18 cellular contexts compared by ENCODE assay signal in the genomic region with DNA sequence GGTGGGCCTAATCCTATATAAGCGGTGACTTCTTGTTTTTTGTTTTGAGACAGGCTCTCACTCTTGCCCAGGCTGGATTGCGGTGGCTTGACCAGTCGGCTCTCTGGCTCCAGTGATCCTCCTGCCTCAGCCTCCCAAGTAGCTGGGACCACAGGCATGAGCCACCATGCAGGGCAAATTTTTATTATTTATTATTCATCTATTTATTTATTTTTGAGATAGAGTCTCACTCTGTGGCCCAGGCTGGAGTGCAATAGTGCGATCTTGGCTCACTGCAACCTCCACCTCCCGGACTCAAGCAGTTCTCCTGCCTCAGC. TPM values are rescaled to one million over a fixed set of nuclear protein-coding genes. Genes with fewer than 3 reads are reported as not detected.
DNase-seq lines count a peak whose midpoint lies in the region; ATAC-seq and TF ChIP-seq lines count a peak whose summit lies in the region.
"Had no signal": no experiment of that assay in that cellular context is flagged by ENCODE, and none has a peak within 500 bp of the region (broad histone marks: within the 10 kb centered on the region; RNA-seq: fewer than 3 reads in every experiment).

No MANE protein-coding gene starts in this region.

- H2AFZ ChIP-seq in KMS-11 (ENCODE audit: low read depth), result no peak overlapping the region

- no peaks in the 10 kb centered on the region for H3K27me3 Mint-ChIP-seq in activated T-cell treated with anti-CD3 and anti-CD28 coated beads, Interleukin-2, amount 50 U/mL, for 72 hours (ENCODE audit: low read depth)
- no peaks in the 10 kb centered on the region for H3K27me3 Mint-ChIP-seq in activated T-cell treated with anti-CD3 and anti-CD28 coated beads, Interleukin-2, amount 50 U/mL, for 4 hours (ENCODE audit: low read depth)

- H3K79me2 ChIP-seq in KMS-11 (ENCODE audit: insufficient read depth, low read depth), result no peaks in the 10 kb centered on the region

- no peaks in the 10 kb centered on the region for H3K36me3 ChIP-seq in KMS-11 (ENCODE audit: insufficient read depth)
- H3K36me3 ChIP-seq in ascending aorta, result peaks cover 4 to 17% of the 10 kb centered on the region in 2 donors
- H3K36me3 ChIP-seq in stomach, result peaks cover 0 to 29% (median 17%) of the 10 kb centered on the region in 4 donors

- H3K9ac ChIP-seq in KMS-11, result no peak overlapping the region

- peak overlapping the region; percentile 94 for H3K27ac ChIP-seq in KMS-11
- H3K27ac ChIP-seq in ascending aorta, result peak overlapping the region; percentile 79 to 90
- H3K27ac ChIP-seq in stomach, result peak overlapping the region in 3 of 5 donors; percentile 75 to 89 (median 89)
- H3K27ac ChIP-seq: testis had no signal

- no peak for DNase-seq in activated T-cell treated with anti-CD3 and anti-CD28 coated beads, Interleukin-2, amount 50 U/mL, for 72 hours
- no peak for DNase-seq in activated T-cell treated with anti-CD3 and anti-CD28 coated beads, Interleukin-2, amount 50 U/mL, for 4 hours
- DNase-seq in ascending aorta (ENCODE audit: low spot score in 2 of 2) (no peak), stomach (no peak), iPS-NIHi11 (ENCODE audit: low spot score) (no peak), NCI-H1436 treated with DMSO at 0.1 percent for 48 hours (lab: John Stamatoyannopoulos, UW) (no peak), NCI-H69 (lab: John Stamatoyannopoulos, UW) (no peak)
- DNase-seq: DND-41; hippocampal formation; MM.1S; naive thymus-derived CD4-positive, alpha-beta T cell; NCI-H1694; NCI-H345; stimulated activated CD4-positive, alpha-beta T cell treated with anti-CD3 and anti-CD28 coated beads, Interleukin-4, amount 100 ng/mL, for 4 hours; testis had no signal

- H3K27me3 ChIP-seq in KMS-11 (ENCODE audit: insufficient read depth, low read depth), result no peaks in the 10 kb centered on the region
- no peaks in the 10 kb centered on the region for H3K27me3 ChIP-seq in ascending aorta
- no peaks in the 10 kb centered on the region for H3K27me3 ChIP-seq in stomach
- H3K27me3 ChIP-seq: testis had no signal

- peak overlapping the region; percentile 99 for H3K27ac Mint-ChIP-seq in activated T-cell treated with anti-CD3 and anti-CD28 coated beads, Interleukin-2, amount 50 U/mL, for 72 hours

- H3K9me3 Mint-ChIP-seq in activated T-cell treated with anti-CD3 and anti-CD28 coated beads, Interleukin-2, amount 50 U/mL, for 72 hours, result no peaks in the 10 kb centered on the region
- no peaks in the 10 kb centered on the region for H3K9me3 Mint-ChIP-seq in activated T-cell treated with anti-CD3 and anti-CD28 coated beads, Interleukin-2, amount 50 U/mL, for 4 hours
- H3K9me3 Mint-ChIP-seq: WTC11 had no signal

- WGBS in stomach, 5 donors, result 88 to 98% (median 97%) methylated on average over 5 of the region's 5 CpGs

- H4K20me1 ChIP-seq in KMS-11 (ENCODE audit: insufficient read depth), result no peaks in the 10 kb centered on the region

- peaks cover 78% of the 10 kb centered on the region for H3K4me1 Mint-ChIP-seq in activated T-cell treated with anti-CD3 and anti-CD28 coated beads, Interleukin-2, amount 50 U/mL, for 72 hours (ENCODE audit: low read depth)
- peaks cover 67% of the 10 kb centered on the region for H3K4me1 Mint-ChIP-seq in activated T-cell treated with anti-CD3 and anti-CD28 coated beads, Interleukin-2, amount 50 U/mL, for 4 hours (ENCODE audit: low read depth)

- ATAC-seq in activated T-cell treated with anti-CD3 and anti-CD28 coated beads, Interleukin-2, amount 50 U/mL, for 72 hours (replicated peaks in 1 of 2), result no peak
- ATAC-seq in activated T-cell treated with anti-CD3 and anti-CD28 coated beads, Interleukin-2, amount 50 U/mL, for 4 hours, result no peak
- ATAC-seq: HepG2; naive thymus-derived CD4-positive, alpha-beta T cell; WTC11 had no signal

- H3K4me3 Mint-ChIP-seq in activated T-cell treated with anti-CD3 and anti-CD28 coated beads, Interleukin-2, amount 50 U/mL, for 72 hours, result peak overlapping the region; percentile 8 to 84
- H3K4me3 Mint-ChIP-seq in activated T-cell treated with anti-CD3 and anti-CD28 coated beads, Interleukin-2, amount 50 U/mL, for 4 hours, result no peak overlapping the region
- H3K4me3 Mint-ChIP-seq: WTC11 had no signal

- intact Hi-C loops in ascending aorta (cut with DNase I), result no loop called here
- intact Hi-C loops in stomach (cut with DNase I; ENCODE audit: low total_unique reads), result no loop called here

- H3K4me3 ChIP-seq in KMS-11 (IDR thresholded peaks at IDR 0.05; ENCODE audit: insufficient read depth, low read depth, low read length) (no peak overlapping the region), ascending aorta (no peak overlapping the region), stomach (no peak overlapping the region)
- H3K4me3 ChIP-seq: testis had no signal

- H3K9me3 ChIP-seq in ascending aorta (no peaks in the 10 kb centered on the region), stomach (no peaks in the 10 kb centered on the region)
- H3K9me3 ChIP-seq: testis had no signal

- H3K36me3 Mint-ChIP-seq in activated T-cell treated with anti-CD3 and anti-CD28 coated beads, Interleukin-2, amount 50 U/mL, for 72 hours (ENCODE audit: insufficient read depth in 2 of 2), result peaks cover 2 to 8% of the 10 kb centered on the region in 2 donors
- H3K36me3 Mint-ChIP-seq in activated T-cell treated with anti-CD3 and anti-CD28 coated beads, Interleukin-2, amount 50 U/mL, for 4 hours (ENCODE audit: insufficient read depth), result peaks cover 2% of the 10 kb centered on the region
- H3K36me3 Mint-ChIP-seq: naive thymus-derived CD4-positive, alpha-beta T cell had no signal

- H3K4me2 ChIP-seq in KMS-11, result peak overlapping the region; percentile 3; the same call in 1 of the 2 replicates

- no peak for TF ChIP-seq EP300 in stomach (IDR thresholded peaks at IDR 0.05)

- TF ChIP-seq CTCF in KMS-11 (conservative IDR thresholded peaks at IDR 0.05; ENCODE audit: low read depth, low read length) (no peak), ascending aorta (IDR thresholded peaks at IDR 0.05) (no peak), stomach (IDR thresholded peaks at IDR 0.05) (no peak)

- no peak for TF ChIP-seq POLR2A in stomach (IDR thresholded peaks at IDR 0.05)

- H3K4me1 ChIP-seq in KMS-11 (ENCODE audit: low read depth, poor library complexity, severe bottlenecking) (peaks cover 48% of the 10 kb centered on the region), ascending aorta (peaks cover 6 to 23% of the 10 kb centered on the region in 2 donors), stomach (peaks cover 14 to 43% (median 20%) of the 10 kb centered on the region in 4 donors)

RNA-seq across cellular contexts. Expression of a gene that starts 4.7 kb away (rescaled TPM):
- total RNA-seq in activated T-cell treated with anti-CD3 and anti-CD28 coated beads, Interleukin-2, amount 50 U/mL, for 72 hours, result 100 to 1,000 TPM; 546 to 651 TPM
- total RNA-seq in activated T-cell treated with anti-CD3 and anti-CD28 coated beads, Interleukin-2, amount 50 U/mL, for 4 hours, result 100 to 1,000 TPM; 205 to 289 (median 262) TPM
- 155 TPM for total RNA-seq in ascending aorta
- 100 to 1,000 TPM in 4 of 5 donors, 10 to 100 TPM in 1; 84.8 to 358 (median 208) TPM for total RNA-seq in stomach
- polyA plus RNA-seq in stomach, result 10 to 100 TPM; 12.3 to 29.6 (median 12.4) TPM

RNA-seq across cellular contexts. Expression of a gene that starts 35.8 kb away (rescaled TPM):
- 10 to 100 TPM; 25.9 to 28.8 TPM for total RNA-seq in activated T-cell treated with anti-CD3 and anti-CD28 coated beads, Interleukin-2, amount 50 U/mL, for 72 hours
- total RNA-seq in activated T-cell treated with anti-CD3 and anti-CD28 coated beads, Interleukin-2, amount 50 U/mL, for 4 hours, result 10 to 100 TPM; 15.8 to 16.5 (median 16.4) TPM
- total RNA-seq in ascending aorta (25.8 TPM), stomach (10 to 100 TPM in 3 of 5 donors, 1 to 10 TPM in 2; 2.3 to 93.3 (median 10.1) TPM)
- polyA plus RNA-seq in stomach, result 1 to 10 TPM; 2.6 to 8.7 (median 3.0) TPM

RNA-seq across cellular contexts. Expression of a gene that starts 35.9 kb away (rescaled TPM):
- total RNA-seq in activated T-cell treated with anti-CD3 and anti-CD28 coated beads, Interleukin-2, amount 50 U/mL, for 72 hours, result 10 to 100 TPM; 51.3 to 64.4 TPM
- total RNA-seq in activated T-cell treated with anti-CD3 and anti-CD28 coated beads, Interleukin-2, amount 50 U/mL, for 4 hours, result 10 to 100 TPM; 18.9 to 25.2 (median 19.1) TPM
- total RNA-seq in ascending aorta (50.9 TPM), stomach (100 to 1,000 TPM in 2 of 5 donors, 10 to 100 TPM in 3; 15.8 to 307 (median 54.2) TPM)
- 10 to 100 TPM; 15.7 to 30.1 (median 25.2) TPM for polyA plus RNA-seq in stomach
